15 cellular contexts compared by ENCODE assay signal in the genomic region with DNA sequence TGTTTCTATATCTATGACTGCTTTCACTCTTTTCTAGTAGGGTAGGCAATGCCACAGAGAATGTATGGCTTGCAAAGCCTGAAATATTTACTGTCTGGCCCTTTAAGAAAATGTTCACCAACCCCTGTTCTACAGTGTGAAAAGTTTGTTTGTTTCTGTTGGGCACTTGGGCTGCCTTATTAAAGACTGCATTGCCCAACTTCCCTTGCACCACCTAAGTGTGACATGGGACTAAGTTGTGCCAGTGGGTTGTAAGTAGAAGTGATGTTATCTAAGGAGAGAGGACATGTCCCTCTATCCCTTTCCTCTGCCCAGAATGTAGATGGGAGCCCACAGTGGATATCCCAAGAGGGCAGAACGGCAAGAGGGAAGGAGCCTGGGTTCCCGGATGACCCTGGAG.
DNase-seq lines count a peak whose midpoint lies in the region; FAIRE-seq and TF ChIP-seq lines count a peak whose summit lies in the region.
"Had no signal": no experiment of that assay in that cellular context is flagged by ENCODE, and none has a peak within 500 bp of the region (broad histone marks: within the 10 kb centered on the region; RNA-seq: fewer than 3 reads in every experiment).

No MANE protein-coding gene starts in this region.

- no peak for TF ChIP-seq CTCF in esophagus muscularis mucosa (IDR thresholded peaks at IDR 0.05)

- H3K18ac ChIP-seq in trophoblast cell (ENCODE audit: low read length) = peak overlapping the region; percentile 55

- no peak overlapping the region for H3K23ac ChIP-seq in trophoblast cell (ENCODE audit: low read length)

- peak overlapping the region; percentile 93 for H2BK12ac ChIP-seq in trophoblast cell (ENCODE audit: low read length)

- peak overlapping the region; percentile 52 for H3K4ac ChIP-seq in trophoblast cell (ENCODE audit: low read depth, low read length)

- no peak for TF ChIP-seq EP300 in esophagus muscularis mucosa (IDR thresholded peaks at IDR 0.05)

- peaks cover 74% of the 10 kb centered on the region for H3K79me1 ChIP-seq in trophoblast cell (ENCODE audit: low read length)

- H4K91ac ChIP-seq in trophoblast cell (ENCODE audit: low read depth, low read length) = peak overlapping the region; percentile 97

- H2AFZ ChIP-seq in trophoblast cell (ENCODE audit: insufficient read depth, low read length, poor library complexity) = peak overlapping the region; percentile 40

- peak overlapping the region; percentile 94 for H2AK5ac ChIP-seq in trophoblast cell (ENCODE audit: low read length)

- H4K12ac ChIP-seq in trophoblast cell (ENCODE audit: low read depth, low read length) = no peak overlapping the region

- no peaks in the 10 kb centered on the region for H3K36me3 ChIP-seq in esophagus muscularis mucosa
- no peaks in the 10 kb centered on the region for H3K36me3 ChIP-seq in trophoblast cell (ENCODE audit: control insufficient read depth in 1 of 2, insufficient read depth in 2 of 2, low read length in 2 of 2)
- H3K36me3 ChIP-seq: HAP-1 had no signal

- no peak overlapping the region for H3K4me3 ChIP-seq in esophagus muscularis mucosa
- no peak overlapping the region for H3K4me3 ChIP-seq in trophoblast cell (ENCODE audit: low read depth, low read length)
- H3K4me3 ChIP-seq: HAP-1, lung had no signal

- peak overlapping the region; percentile 91 to 96 (median 94) for H3K27ac ChIP-seq in esophagus muscularis mucosa (replicated peaks in 1 of 4)
- H3K27ac ChIP-seq in trophoblast cell (ENCODE audit: low read depth, low read length) = no peak overlapping the region
- H3K27ac ChIP-seq: HL-60 had no signal

- peak overlapping the region; percentile 64 for H4K8ac ChIP-seq in trophoblast cell (ENCODE audit: low read depth, low read length)

- intact Hi-C loops in esophagus muscularis mucosa (cut with DNase I) = loop anchor here (5.0 kb wide), 1 partner anchor 38 kb away; no protein-coding TSS in a partner anchor

- peak overlapping the region; percentile 96 for H2BK120ac ChIP-seq in trophoblast cell (ENCODE audit: insufficient read depth, low read length, poor library complexity)

- H3K9ac ChIP-seq in trophoblast cell (ENCODE audit: low read length) = no peak overlapping the region

- H3K4me2 ChIP-seq in trophoblast cell (ENCODE audit: low read length) = no peak overlapping the region

- DNase-seq in AML-193 (lab: John Stamatoyannopoulos, UW) = peak; percentile 73 to 86
- peak; percentile 35 to 66 for DNase-seq in NOMO-1 (lab: John Stamatoyannopoulos, UW; ENCODE audit: unreplicated experiment in 2 of 2)
- no peak for DNase-seq in esophagus muscularis mucosa (ENCODE audit: extremely low spot score)
- no peak for DNase-seq in trophoblast cell
- DNase-seq in NCI-H2171 treated with DMSO at 0.1 percent for 48 hours (lab: John Stamatoyannopoulos, UW) = no peak
- DNase-seq in GM19239 (ENCODE audit: insufficient read length, low spot score) = no peak
- DNase-seq in amygdala (lab: John Stamatoyannopoulos, UW) = no peak
- no peak for DNase-seq in NCI-H1105 (lab: John Stamatoyannopoulos, UW)
- DNase-seq: activated naive CD4-positive, alpha-beta T cell treated with anti-CD3 and anti-CD28 coated beads, Interleukin-2, amount 10 ng/mL, durations not matched to agents 7 days and 5 days; Kasumi-1; NCI-H2029 treated with DMSO at 0.1 percent for 48 hours; NCI-H82 had no signal

- H3K27me3 ChIP-seq in esophagus muscularis mucosa (no peaks in the 10 kb centered on the region), trophoblast cell (ENCODE audit: insufficient read depth, low read length) (no peaks in the 10 kb centered on the region)

- H3K9me3 ChIP-seq in esophagus muscularis mucosa (no peaks in the 10 kb centered on the region), trophoblast cell (ENCODE audit: insufficient read depth, low read depth, low read length) (no peaks in the 10 kb centered on the region)
- H3K9me3 ChIP-seq: HAP-1 had no signal

- peaks cover 27 to 49% (median 33%) of the 10 kb centered on the region in 4 donors for H3K4me1 ChIP-seq in esophagus muscularis mucosa
- H3K4me1 ChIP-seq in trophoblast cell (ENCODE audit: control insufficient read depth in 1 of 2, insufficient read depth in 2 of 2, low read length in 2 of 2) = peaks cover 36 to 48% of the 10 kb centered on the region in 2 experiments

- peak overlapping the region; percentile 79 for H3K14ac ChIP-seq in trophoblast cell (ENCODE audit: low read length)

- 87% methylated on average over 2 of the region's 2 CpGs for WGBS in esophagus muscularis mucosa
- no CpG with 5 or more reads among the region's 2 CpGs for WGBS in trophoblast cell (ENCODE audit: extremely low coverage, insufficient coverage, insufficient read length)

- peaks cover 14% of the 10 kb centered on the region for H3K79me2 ChIP-seq in trophoblast cell (ENCODE audit: control insufficient read depth, insufficient read depth, low read length, poor library complexity)

- TF ChIP-seq POLR2A in esophagus muscularis mucosa (IDR thresholded peaks at IDR 0.05; ENCODE audit: low read depth) = no peak

- peak overlapping the region; percentile 73 for H2BK5ac ChIP-seq in trophoblast cell (ENCODE audit: low read depth, low read length, poor library complexity)

- no peak for FAIRE-seq in GM19239 (lab: Jason Lieb, UNC)

Comparison
In these comparisons a context has a peak if more than half of its experiments do, and no peak if none do; other contexts are left out.
1. DNase-seq: peak in AML-193 (2 of 2) and NOMO-1 (2 of 2); none in esophagus muscularis mucosa (single experiment), trophoblast cell (0 of 2), NCI-H2171 treated with DMSO at 0.1 percent for 48 hours (single experiment), GM19239 (single experiment), amygdala (0 of 56) and NCI-H1105 (single experiment).